In the genomic region with DNA sequence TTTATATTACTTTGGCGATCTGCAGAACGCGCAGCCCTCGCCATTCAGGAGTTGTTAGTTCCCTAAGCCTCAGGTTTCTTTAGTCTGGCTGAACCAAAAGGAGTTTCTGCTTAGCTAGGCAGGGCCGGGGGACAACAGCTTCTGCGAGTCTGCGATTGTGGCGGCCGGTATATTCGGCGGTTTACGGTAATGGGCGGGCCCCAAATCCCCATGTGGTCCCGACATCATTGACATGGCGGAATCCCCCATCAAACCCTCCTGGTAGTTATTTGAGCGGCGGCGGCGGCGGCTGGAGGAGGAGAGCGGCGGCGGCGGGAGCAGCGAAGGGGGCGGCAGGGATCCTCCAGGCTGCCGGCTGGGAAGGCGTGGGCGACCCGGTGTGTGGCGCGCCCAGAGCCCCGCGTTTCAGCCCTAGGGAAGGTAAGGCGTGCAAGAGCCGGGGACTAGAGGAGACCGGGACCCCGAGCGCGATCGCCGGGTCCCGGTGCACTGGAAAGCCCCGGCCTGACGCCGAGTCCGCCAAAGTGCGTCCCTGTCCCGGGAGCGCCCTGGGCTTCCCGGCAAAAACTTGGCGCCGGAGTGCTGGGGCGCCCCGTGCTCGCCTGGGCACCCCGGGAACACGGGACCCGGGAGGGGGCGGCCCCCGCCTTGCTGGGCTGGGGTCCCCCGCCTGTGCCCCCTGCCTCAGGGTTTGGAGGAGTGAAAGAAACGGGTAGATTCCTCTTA, we compare ENCODE assay signal across 8 cellular contexts. TPM values are rescaled to one million over a fixed set of nuclear protein-coding genes. Genes with fewer than 3 reads are reported as not detected.
DNase-seq lines count a peak whose midpoint lies in the region; ATAC-seq, FAIRE-seq and TF ChIP-seq lines count a peak whose summit lies in the region.

A gene (plus strand): TSS at position 227 of the 726 bp plus-strand sequence. CDS start 72,902 bp downstream, outside the sequence.

- FAIRE-seq in endothelial cell of umbilical vein (lab: Jason Lieb, UNC): peak; percentile 94

- H3K4me2 ChIP-seq in OCI-LY3 (ENCODE audit: low read length) (peak within 1 kb of the TSS; percentile 80), endothelial cell of umbilical vein (ENCODE audit: insufficient read depth, low read length) (peak within 1 kb of the TSS; percentile 94)

- H3K4me1 ChIP-seq in OCI-LY3 (ENCODE audit: low read length) (peaks cover 31% of the 10 kb centered on the region), endothelial cell of umbilical vein (ENCODE audit: control insufficient read depth, extremely low read depth, insufficient read depth, low read length) (peaks cover 34% of the 10 kb centered on the region), mononuclear cell (ENCODE audit: insufficient read depth, low read length) (peaks cover 47% of the 10 kb centered on the region)

- H3K79me2 ChIP-seq in OCI-LY3 (ENCODE audit: low read length): peaks cover 21% of the 10 kb centered on the region
- H3K79me2 ChIP-seq in endothelial cell of umbilical vein (ENCODE audit: control insufficient read depth, insufficient read depth, low read length): peaks cover 57% of the 10 kb centered on the region

- peak within 1 kb of the TSS; percentile 91 for H3K4me3 Mint-ChIP-seq in Calu3 (ENCODE audit: low read depth, unreplicated experiment)

- TF ChIP-seq CTCF in Calu3 (IDR thresholded peaks at IDR 0.05; ENCODE audit: unreplicated experiment): no peak
- TF ChIP-seq CTCF in OCI-LY3 (IDR thresholded peaks at IDR 0.05; ENCODE audit: low read depth, low read length): no peak
- no peak for TF ChIP-seq CTCF in endothelial cell of umbilical vein (IDR thresholded peaks at IDR 0.05; ENCODE audit: extremely low read depth in 1 of 2, insufficient read depth in 1 of 2, low read depth in 1 of 2, low read length in 2 of 2)

- BruUV-seq in Calu3 (replicated peaks; lab: Mats Ljungman, UMichigan): TSS peak; percentile 6
- BruUV-seq in endothelial cell of umbilical vein (replicated peaks; lab: Mats Ljungman, UMichigan): TSS peak; percentile 51

- H3K27ac ChIP-seq in OCI-LY3 (ENCODE audit: low read length) (peak within 1 kb of the TSS; percentile 38), endothelial cell of umbilical vein (ENCODE audit: insufficient read depth, low read depth, low read length) (peak within 1 kb of the TSS; percentile 96)

- dilution Hi-C loops in endothelial cell of umbilical vein (cut with MboI; ENCODE audit: extremely low pct_ligation_motif_present, low sequenced_read_pairs): no loop called here

- H3K9ac ChIP-seq in OCI-LY3 (ENCODE audit: low read length) (peak within 1 kb of the TSS; percentile 94), endothelial cell of umbilical vein (replicated peaks; ENCODE audit: extremely low read depth, insufficient read depth, low read length) (peak within 1 kb of the TSS; percentile 99)

- peak; percentile 75 for TF ChIP-seq POLR2A in endothelial cell of umbilical vein (IDR thresholded peaks at IDR 0.05; ENCODE audit: low read depth, low read length)

- POLR2A ChIA-PET in endothelial cell of umbilical vein (lab: Charles Lee): interaction anchor here (0.6 to 1.1 kb wide), 9 partner anchors 8 to 263 kb away, joined by 3 to 6 read pairs (median 3); no protein-coding TSS in a partner anchor

- H3K36me3 Mint-ChIP-seq in Calu3 (ENCODE audit: insufficient read depth, unreplicated experiment): peaks cover 60% of the 10 kb centered on the region

- H3K36me3 ChIP-seq in OCI-LY3 (replicated peaks; ENCODE audit: low read depth, low read length): no peaks in the 10 kb centered on the region
- H3K36me3 ChIP-seq in endothelial cell of umbilical vein (ENCODE audit: control insufficient read depth in 2 of 2, extremely low read depth in 1 of 2, insufficient read depth in 2 of 2, low read length in 2 of 2): no peaks in the 10 kb centered on the region

- CTCF ChIA-PET in Calu3 (lab: Charles Lee) (interaction anchor here (0.6 to 3.0 kb wide), 9 partner anchors 73 to 265 kb away, joined by 3 to 23 read pairs (median 3); no protein-coding TSS in a partner anchor), endothelial cell of umbilical vein (lab: Charles Lee) (interaction anchor here (0.7 to 2.1 kb wide), 10 partner anchors 11 to 293 kb away, joined by 3 to 13 read pairs (median 3); no protein-coding TSS in a partner anchor)

- peak; percentile 77 for ATAC-seq in GM21447 (IDR thresholded peaks at IDR 0.05; ENCODE audit: unreplicated experiment)

- DNase-seq in Calu3 (peak; percentile 98), HuH-7 (ENCODE audit: low spot score) (peak; percentile 97), endothelial cell of umbilical vein (ENCODE audit: low read depth, low spot score) (peak; percentile 97)
- DNase-seq in activated CD8-positive, alpha-beta memory T cell treated with anti-CD3 and anti-CD28 coated beads, Interleukin-2, amount 50 U/mL, for 48 hours: peak; percentile 91
- peak; percentile 74 to 83 for DNase-seq in stimulated activated CD8-positive, alpha-beta memory T cell treated with anti-CD3 and anti-CD28 coated beads, Interleukin-4, amount 100 ng/mL, for 1 hour (ENCODE audit: low read depth in 2 of 2, low spot score in 1 of 2)

- H3K27me3 Mint-ChIP-seq in Calu3 (ENCODE audit: unreplicated experiment): no peaks in the 10 kb centered on the region

- peaks cover 59% of the 10 kb centered on the region for H3K4me1 Mint-ChIP-seq in Calu3 (ENCODE audit: low read depth, unreplicated experiment)

- no peaks in the 10 kb centered on the region for H3K9me1 ChIP-seq in endothelial cell of umbilical vein (replicated peaks; ENCODE audit: control insufficient read depth, extremely low read depth, insufficient read depth, low read length)

- H3K27me3 ChIP-seq in OCI-LY3 (ENCODE audit: low read depth, low read length) (0 out of 2 replicates have a peak, but pooled peaks cover 5% of the 10 kb centered on the region), endothelial cell of umbilical vein (ENCODE audit: control insufficient read depth in 2 of 2, insufficient read depth in 2 of 2, low read length in 2 of 2) (no peaks in the 10 kb centered on the region), mononuclear cell (ENCODE audit: insufficient read depth, low read length) (no peaks in the 10 kb centered on the region)

- peak within 1 kb of the TSS; percentile 98 for H3K27ac Mint-ChIP-seq in Calu3 (ENCODE audit: unreplicated experiment)

- peak within 1 kb of the TSS; percentile 93 for H2AFZ ChIP-seq in OCI-LY3 (ENCODE audit: low read depth, low read length)
- peak within 1 kb of the TSS; percentile 81 for H2AFZ ChIP-seq in endothelial cell of umbilical vein (ENCODE audit: low read depth, low read length)

- H3K9me3 Mint-ChIP-seq in Calu3 (ENCODE audit: low read depth, unreplicated experiment): peaks cover 6% of the 10 kb centered on the region

- intact Hi-C loops in Calu3 (cut with micrococcal nuclease; ENCODE audit: unreplicated experiment) (loop anchor here (1.0 to 5.0 kb wide), 7 partner anchors 67 to 194 kb away; no protein-coding TSS in a partner anchor), endothelial cell of umbilical vein (cut with micrococcal nuclease) (loop anchor here (1.0 to 10.0 kb wide), 10 partner anchors 72 to 832 kb away; no protein-coding TSS in a partner anchor)

- no peaks in the 10 kb centered on the region for H3K9me3 ChIP-seq in OCI-LY3 (ENCODE audit: insufficient read depth, low read length)
- no peaks in the 10 kb centered on the region for H3K9me3 ChIP-seq in endothelial cell of umbilical vein (replicated peaks; ENCODE audit: control insufficient read depth, insufficient read depth, low read length)
- H3K9me3 ChIP-seq in mononuclear cell (ENCODE audit: low read depth, low read length): no peaks in the 10 kb centered on the region

- H3K4me3 ChIP-seq in OCI-LY3 (ENCODE audit: low read length): peak within 1 kb of the TSS; percentile 96
- peak within 1 kb of the TSS; percentile 86 to 100 (median 94) for H3K4me3 ChIP-seq in endothelial cell of umbilical vein (replicated peaks in 1 of 3; ENCODE audit: insufficient read depth in 1 of 3, low read depth in 1 of 3, low read length in 3 of 3)
- peak within 1 kb of the TSS; percentile 97 for H3K4me3 ChIP-seq in mononuclear cell (ENCODE audit: low read length)

- 0 out of 2 replicates have a peak, but pooled peaks cover 6% of the 10 kb centered on the region for H4K20me1 ChIP-seq in OCI-LY3 (ENCODE audit: insufficient read depth, low read length)
- H4K20me1 ChIP-seq in endothelial cell of umbilical vein (replicated peaks; ENCODE audit: control insufficient read depth, extremely low read depth, insufficient read depth, low read length): no peaks in the 10 kb centered on the region

TF ChIP-seq in endothelial cell of umbilical vein, 7 proteins besides CTCF, POLR2A, EP300 and RAD21:
- no peak for TF ChIP-seq GATA2 (IDR thresholded peaks at IDR 0.05; ENCODE audit: insufficient read depth, insufficient read length, low read depth, low read length)
- TF ChIP-seq, protein P1, sequence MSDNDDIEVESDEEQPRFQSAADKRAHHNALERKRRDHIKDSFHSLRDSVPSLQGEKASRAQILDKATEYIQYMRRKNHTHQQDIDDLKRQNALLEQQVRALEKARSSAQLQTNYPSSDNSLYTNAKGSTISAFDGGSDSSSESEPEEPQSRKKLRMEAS (IDR thresholded peaks at IDR 0.05; ENCODE audit: insufficient read depth, insufficient read length): peak; percentile 57
- TF ChIP-seq MYC (IDR thresholded peaks at IDR 0.05; ENCODE audit: low read depth, low read length): no peak
- TF ChIP-seq POLR2AphosphoS5 (IDR thresholded peaks at IDR 0.05; ENCODE audit: insufficient read depth, low read depth, low read length): peak; percentile 78
- TF ChIP-seq FOS (IDR thresholded peaks at IDR 0.05; ENCODE audit: borderline replicate concordance, insufficient read depth, low read length): no peak
- no peak for TF ChIP-seq JUN (IDR thresholded peaks at IDR 0.05; ENCODE audit: borderline replicate concordance, insufficient read depth, insufficient read length, low read depth)

RNA-seq across cellular contexts. Expression of the gene that starts here (rescaled TPM):
- total RNA-seq in Calu3 (2022) (345 and 453 TPM in 2 replicates), endothelial cell of umbilical vein (295 and 302 TPM in 2 replicates), mononuclear cell (46.1 TPM)
- 73.3 and 91.6 TPM in 2 replicates for polyA plus RNA-seq in endothelial cell of umbilical vein
- 33.7 and 41.2 TPM in 2 replicates for polyA plus RNA-seq in endothelial cell of umbilical vein (2011; cell fraction: cytosol; rRNA removed)
- 145 and 149 TPM in 2 replicates for polyA plus RNA-seq in endothelial cell of umbilical vein (2011; cell fraction: nucleus; rRNA removed)
- polyA plus RNA-seq in endothelial cell of umbilical vein (2012): 102 and 121 TPM in 2 replicates
- 528 and 540 TPM in 2 replicates for polyA minus RNA-seq in endothelial cell of umbilical vein
- 13.1 TPM for polyA minus RNA-seq in endothelial cell of umbilical vein (2011; cell fraction: cytosol; rRNA and poly(A)+ RNA removed)
- polyA minus RNA-seq in endothelial cell of umbilical vein (2011; cell fraction: nucleus; rRNA and poly(A)+ RNA removed): 861 and 1,327 TPM in 2 replicates

Comparison
In these comparisons a context has a peak if more than half of its experiments do, and no peak if none do; other contexts are left out.
1. Peak in every context shown above with its lines: DNase-seq, ATAC-seq, H3K4me3 ChIP-seq and H3K27ac ChIP-seq.